In genomic region chr16:79298476-79299153, GRCh38 we compare ENCODE assay signal across 15 cellular contexts.
"Had no signal": no experiment of that assay in that cellular context is flagged by ENCODE, and none has a peak within 500 bp of the region (broad histone marks: within the 10 kb centered on the region; RNA-seq: fewer than 3 reads in every experiment).

No MANE protein-coding gene starts in this region.

- H3K36me3 Mint-ChIP-seq: naive thymus-derived CD8-positive, alpha-beta T cell had no signal

- DNase-seq: activated CD4-positive, alpha-beta memory T cell treated with anti-CD3 and anti-CD28 coated beads, Interleukin-2, amount 10 ng/mL, durations not matched to agents 7 days and 5 days; activated CD4-positive, CD25-positive, alpha-beta regulatory T cell treated with anti-CD3 and anti-CD28 coated beads, Interleukin-2, amount 50 U/mL, for 72 hours; activated naive CD4-positive, alpha-beta T cell treated with Interleukin-2 at 50 U/mL for 16 hours; esophagus squamous epithelium; foreskin fibroblast; heart right ventricle; left cardiac atrium; mucosa of descending colon; naive thymus-derived CD8-positive, alpha-beta T cell; stomach; SW 1271 had no signal

- H3K4me1 ChIP-seq: heart right ventricle, vagina had no signal

- H3K27me3 Mint-ChIP-seq: activated CD4-positive, alpha-beta memory T cell treated with anti-CD3 and anti-CD28 coated beads, Interleukin-2, amount 10 ng/mL, durations not matched to agents 7 days and 5 days had no signal

- ATAC-seq: heart right ventricle; left cardiac atrium; mucosa of descending colon; naive thymus-derived CD8-positive, alpha-beta T cell had no signal

- H3K9me3 Mint-ChIP-seq: activated CD4-positive, alpha-beta memory T cell treated with anti-CD3 and anti-CD28 coated beads, Interleukin-2, amount 10 ng/mL, durations not matched to agents 7 days and 5 days; T-helper 2 cell treated with Interferon-gamma antibody and Interleukin-4, amounts not matched to agents 5 μg/mL and 100 μg/mL, for 36 hours had no signal

- H3K4me3 Mint-ChIP-seq: activated CD4-positive, alpha-beta memory T cell treated with anti-CD3 and anti-CD28 coated beads, Interleukin-2, amount 10 ng/mL, durations not matched to agents 7 days and 5 days; naive thymus-derived CD8-positive, alpha-beta T cell; T-helper 2 cell treated with Interferon-gamma antibody and Interleukin-4, amounts not matched to agents 5 μg/mL and 100 μg/mL, for 36 hours had no signal

- H3K27me3 ChIP-seq: stomach, vagina had no signal

- H3K27ac ChIP-seq: heart right ventricle, skin epidermis, thoracic aorta, vagina had no signal

- H3K27ac Mint-ChIP-seq: activated CD4-positive, alpha-beta memory T cell treated with anti-CD3 and anti-CD28 coated beads, Interleukin-2, amount 10 ng/mL, durations not matched to agents 7 days and 5 days; T-helper 2 cell treated with Interferon-gamma antibody and Interleukin-4, amounts not matched to agents 5 μg/mL and 100 μg/mL, for 36 hours had no signal
